In genomic region chr2:128374711-128375413, GRCh38 we compare ENCODE assay signal across 14 cellular contexts. TPM values are rescaled to one million over a fixed set of nuclear protein-coding genes. Genes with fewer than 3 reads are reported as not detected.
DNase-seq lines count a peak whose midpoint lies in the region; ATAC-seq, FAIRE-seq and TF ChIP-seq lines count a peak whose summit lies in the region.
"Had no signal": no experiment of that assay in that cellular context is flagged by ENCODE, and none has a peak within 500 bp of the region (broad histone marks: within the 10 kb centered on the region; RNA-seq: fewer than 3 reads in every experiment).

No MANE protein-coding gene starts in this region.

- DNase-seq in cardiac septum (ENCODE audit: low spot score) (peak; percentile 72), left ventricle myocardium inferior (no peak), pancreas (peak in 1 of 6 donors; percentile 51), vagina (ENCODE audit: extremely low spot score in 2 of 2) (peak in 1 of 2 donors; percentile 25), nucleus accumbens (lab: John Stamatoyannopoulos, UW) (no peak)
- DNase-seq: activated CD4-positive, alpha-beta T cell treated with anti-CD3 and anti-CD28 coated beads for 4 hours; NCI-H1436 treated with DMSO at 0.1 percent for 48 hours had no signal

- intact Hi-C loops in cardiac septum (cut with DNase I), result no loop called here
- intact Hi-C loops in left ventricle myocardium inferior (cut with micrococcal nuclease), result no loop called here
- intact Hi-C loops in pancreas (cut with DNase I), result no loop called here
- intact Hi-C loops in vagina (cut with DNase I), result no loop called here

- TF ChIP-seq CTCF in left ventricle myocardium inferior (IDR thresholded peaks at IDR 0.05; ENCODE audit: borderline replicate concordance) (no peak), pancreas (IDR thresholded peaks at IDR 0.05) (no peak), vagina (IDR thresholded peaks at IDR 0.05) (no peak)

- H3K4me3 ChIP-seq in left ventricle myocardium inferior, result no peak overlapping the region
- no peak overlapping the region for H3K4me3 ChIP-seq in esophagus (ENCODE audit: low read depth in 1 of 2, low read length in 2 of 2)
- H3K4me3 ChIP-seq in pancreas, result no peak overlapping the region
- H3K4me3 ChIP-seq in vagina, result no peak overlapping the region
- H3K4me3 ChIP-seq: cardiac muscle cell, HAP-1 had no signal

- 52 to 61% methylated on average over 19 of the region's 19 CpGs for WGBS in esophagus, 2 donors
- 73 to 82% methylated on average over 19 of the region's 19 CpGs for WGBS in pancreas, 2 donors

- ATAC-seq in pancreas (peak in 3 of 4 donors; percentile 6 to 49 (median 38)), GM19463 (IDR thresholded peaks at IDR 0.05; ENCODE audit: unreplicated experiment) (no peak), HG03095 (IDR thresholded peaks at IDR 0.05; ENCODE audit: unreplicated experiment) (no peak)
- ATAC-seq: activated T-helper 17 cell treated with anti-CD3 and anti-CD28 coated beads, Interleukin-2, amount 50 U/mL, for 72 hours had no signal

- TF ChIP-seq POLR2A in vagina (IDR thresholded peaks at IDR 0.05), result no peak

- no peak for FAIRE-seq in pancreas (lab: Jason Lieb, UNC)
- FAIRE-seq: GM12892 had no signal

- H3K4me1 ChIP-seq in left ventricle myocardium inferior (peaks cover 19% of the 10 kb centered on the region), esophagus (ENCODE audit: control insufficient read depth in 2 of 2, insufficient read depth in 2 of 2, low read length in 1 of 2) (peaks cover 4 to 56% of the 10 kb centered on the region in 2 donors), pancreas (no peaks in the 10 kb centered on the region), vagina (peaks cover 94% of the 10 kb centered on the region)

- H3K27me3 ChIP-seq in left ventricle myocardium inferior (ENCODE audit: low read depth) (no peaks in the 10 kb centered on the region), esophagus (ENCODE audit: control insufficient read depth in 1 of 2, insufficient read depth in 2 of 2, low read length in 2 of 2) (no peaks in the 10 kb centered on the region), pancreas (no peaks in the 10 kb centered on the region), vagina (no peaks in the 10 kb centered on the region)
- H3K27me3 ChIP-seq: cardiac muscle cell had no signal

- H3K27ac ChIP-seq in left ventricle myocardium inferior (replicated peaks), result no peak overlapping the region
- H3K27ac ChIP-seq in esophagus (ENCODE audit: low read depth in 2 of 2, low read length in 1 of 2), result peak overlapping the region; percentile 72 to 74
- H3K27ac ChIP-seq in pancreas, result peak overlapping the region in 2 of 4 donors; percentile 1 to 20
- peak overlapping the region; percentile 53 for H3K27ac ChIP-seq in vagina
- H3K27ac ChIP-seq: cardiac muscle cell had no signal

- H3K9me3 ChIP-seq in left ventricle myocardium inferior (replicated peaks) (no peaks in the 10 kb centered on the region), esophagus (ENCODE audit: control insufficient read depth in 2 of 2, insufficient read depth in 1 of 2, low read depth in 1 of 2, low read length in 1 of 2) (no peaks in the 10 kb centered on the region), pancreas (no peaks in the 10 kb centered on the region), vagina (no peaks in the 10 kb centered on the region)
- H3K9me3 ChIP-seq: HAP-1 had no signal

- H3K36me3 ChIP-seq in left ventricle myocardium inferior (no peaks in the 10 kb centered on the region), esophagus (ENCODE audit: control insufficient read depth in 2 of 2, insufficient read depth in 2 of 2, low read length in 1 of 2) (no peaks in the 10 kb centered on the region), pancreas (no peaks in the 10 kb centered on the region), vagina (no peaks in the 10 kb centered on the region)
- H3K36me3 ChIP-seq: cardiac muscle cell, HAP-1 had no signal

RNA-seq across cellular contexts. Expression of gene HS6ST1, which starts 56.2 kb away (rescaled TPM):
- total RNA-seq in cardiac septum (14.4 TPM), left ventricle myocardium inferior (26.7 TPM), pancreas (10 to 100 TPM; 20.7 to 47.8 (median 25.3) TPM), vagina (68.5 TPM)
- polyA plus RNA-seq in esophagus (10 to 100 TPM; 23.1 to 29.9 TPM), pancreas (10 to 100 TPM; 24.5 to 28.4 TPM)

Comparison
In these comparisons a context has a peak if more than half of its experiments do, and no peak if none do; other contexts are left out.
1. ATAC-seq: peak in pancreas (3 of 4); none in GM19463 (single experiment) and HG03095 (single experiment).